10 cellular contexts compared by ENCODE assay signal in genomic region chr19:33375760-33376159, GRCh38. TPM values are rescaled to one million over a fixed set of nuclear protein-coding genes. Genes with fewer than 3 reads are reported as not detected.
A peak's percentile ranks its signal among the peaks of the same experiment; 100 is the strongest.
DNase-seq lines count a peak whose midpoint lies in the region; TF ChIP-seq lines count a peak whose summit lies in the region.
"Had no signal": no experiment of that assay in that cellular context is flagged by ENCODE, and none has a peak within 500 bp of the region (broad histone marks: within the 10 kb centered on the region; RNA-seq: fewer than 3 reads in every experiment).

No MANE protein-coding gene starts in this region.

- H3K27ac ChIP-seq in ACC112 (ENCODE audit: low read depth, low read length) (peak overlapping the region; percentile 32; the same call in 1 of the 2 replicates), mesenchymal stem cell (ENCODE audit: low read length, poor library complexity, severe bottlenecking) (no peak overlapping the region), WERI-Rb-1 (no peak overlapping the region)

- no peak overlapping the region for H2AK5ac ChIP-seq in mesenchymal stem cell (ENCODE audit: low read length, severe bottlenecking)

- TF ChIP-seq CTCF in WERI-Rb-1 (IDR thresholded peaks at IDR 0.05; ENCODE audit: low read depth, low read length): no peak

- DNase-seq in HT-29 (ENCODE audit: low spot score) (peak; percentile 28), amniotic epithelial cell (ENCODE audit: low read depth) (peak; percentile 92), mesenchymal stem cell (peak; percentile 58), HUDEP-2 (lab: John Stamatoyannopoulos, UW; ENCODE audit: unreplicated experiment in 76 of 76) (no peak), WERI-Rb-1 (no peak), hepatic stellate cell (ENCODE audit: low spot score) (no peak)
- DNase-seq in stimulated activated naive CD4-positive, alpha-beta T cell treated with Interleukin-2 at 50 U/mL for 16 hours (lab: John Stamatoyannopoulos, UW): no peak
- DNase-seq: activated CD8-positive, alpha-beta memory T cell treated with anti-CD3 and anti-CD28 coated beads for 24 hours; stimulated activated CD4-positive, alpha-beta T cell treated with anti-CD3 and anti-CD28 coated beads, Interleukin-1b, Interleukin-23, amount 100 ng/mL, for 48 hours had no signal

- H3K4me1 ChIP-seq in ACC112 (ENCODE audit: control insufficient read depth, insufficient read depth, low read length, unreplicated experiment) (peaks cover 28% of the 10 kb centered on the region), mesenchymal stem cell (ENCODE audit: control insufficient read depth, insufficient read depth, low read depth, low read length) (peaks cover 9% of the 10 kb centered on the region)

- H3K36me3 ChIP-seq in ACC112 (ENCODE audit: insufficient read depth, low read length) (peaks cover 14% of the 10 kb centered on the region; the same call in 1 of the 2 replicates), mesenchymal stem cell (ENCODE audit: control insufficient read depth in 1 of 2, insufficient read depth in 2 of 2, low read depth in 1 of 2, low read length in 2 of 2) (peaks cover 7 to 13% of the 10 kb centered on the region in 2 experiments), WERI-Rb-1 (peaks cover 40% of the 10 kb centered on the region)

- no peak overlapping the region for H2BK15ac ChIP-seq in mesenchymal stem cell (ENCODE audit: low read depth, poor library complexity, severe bottlenecking)

- no peak overlapping the region for H2BK5ac ChIP-seq in mesenchymal stem cell (ENCODE audit: low read depth, low read length, poor library complexity, severe bottlenecking)

- H2BK12ac ChIP-seq in mesenchymal stem cell (ENCODE audit: low read length in 2 of 2): no peak overlapping the region

- 96% methylated on average over 1 of the region's 1 CpG for WGBS in mesenchymal stem cell

- H3K9me3 ChIP-seq in mesenchymal stem cell (ENCODE audit: control insufficient read depth, low read length) (no peaks in the 10 kb centered on the region), WERI-Rb-1 (ENCODE audit: severe bottlenecking) (no peaks in the 10 kb centered on the region)

- peaks cover 8% of the 10 kb centered on the region for H3K79me1 ChIP-seq in mesenchymal stem cell (replicated peaks; ENCODE audit: low read length, poor library complexity, severe bottlenecking)

- H3K18ac ChIP-seq in mesenchymal stem cell (ENCODE audit: low read depth in 1 of 2, low read length in 2 of 2): no peak overlapping the region

- H3K79me2 ChIP-seq in ACC112 (ENCODE audit: control insufficient read depth, insufficient read depth, low read length, unreplicated experiment): peaks cover 63% of the 10 kb centered on the region

- no peak overlapping the region for H3K9ac ChIP-seq in mesenchymal stem cell (ENCODE audit: low read length)

- H3K4me3 ChIP-seq in ACC112 (ENCODE audit: low read depth, low read length) (peak overlapping the region; percentile 95), mesenchymal stem cell (ENCODE audit: insufficient read depth in 1 of 2, low read depth in 1 of 2, low read length in 2 of 2) (no peak overlapping the region), WERI-Rb-1 (ENCODE audit: low read depth, low read length) (no peak overlapping the region)

- H3K4ac ChIP-seq in mesenchymal stem cell (ENCODE audit: low read depth in 1 of 2, low read length in 2 of 2): no peak overlapping the region

- H2BK120ac ChIP-seq in mesenchymal stem cell (ENCODE audit: low read depth, low read length): no peak overlapping the region

- no peak overlapping the region for H3K23ac ChIP-seq in mesenchymal stem cell (ENCODE audit: low read length in 2 of 2)

- no peak overlapping the region for H3K4me2 ChIP-seq in mesenchymal stem cell (ENCODE audit: low read length, poor library complexity, severe bottlenecking)

- no peak overlapping the region for H3K14ac ChIP-seq in mesenchymal stem cell (ENCODE audit: low read length in 2 of 2)

- H4K8ac ChIP-seq in mesenchymal stem cell (ENCODE audit: low read length): no peak overlapping the region

- H4K91ac ChIP-seq in mesenchymal stem cell (ENCODE audit: low read length): no peak overlapping the region

- no peaks in the 10 kb centered on the region for H3K27me3 ChIP-seq in ACC112 (ENCODE audit: insufficient read depth, low read length)
- H3K27me3 ChIP-seq in mesenchymal stem cell (ENCODE audit: control insufficient read depth in 1 of 2, insufficient read depth in 1 of 2, low read length in 2 of 2): no peaks in the 10 kb centered on the region
- no peaks in the 10 kb centered on the region for H3K27me3 ChIP-seq in WERI-Rb-1 (ENCODE audit: insufficient read depth, low read depth, severe bottlenecking)

- H2AFZ ChIP-seq in ACC112 (ENCODE audit: low read length, unreplicated experiment) (no peak overlapping the region), mesenchymal stem cell (ENCODE audit: low read depth, low read length) (no peak overlapping the region)

RNA-seq across cellular contexts. Expression of gene CEBPG, which starts 2.3 kb away (rescaled TPM):
- 35.9 and 37.4 TPM in 2 replicates for total RNA-seq in HT-29 (2014; rRNA removed; shearing (Covaris generic))
- polyA plus RNA-seq in mesenchymal stem cell (2013, experiment 1 of 2): 12.3 TPM
- polyA plus RNA-seq in mesenchymal stem cell (2013, experiment 2 of 2): 12.5 TPM

Comparison
In these comparisons a context has a peak if more than half of its experiments do, and no peak if none do; other contexts are left out.
1. DNase-seq: peak in HT-29 (single experiment), amniotic epithelial cell (single experiment) and mesenchymal stem cell (single experiment); none in stimulated activated naive CD4-positive, alpha-beta T cell treated with Interleukin-2 at 50 U/mL for 16 hours (single experiment), HUDEP-2 (0 of 76), WERI-Rb-1 (single experiment) and hepatic stellate cell (single experiment).